In the genomic region with DNA sequence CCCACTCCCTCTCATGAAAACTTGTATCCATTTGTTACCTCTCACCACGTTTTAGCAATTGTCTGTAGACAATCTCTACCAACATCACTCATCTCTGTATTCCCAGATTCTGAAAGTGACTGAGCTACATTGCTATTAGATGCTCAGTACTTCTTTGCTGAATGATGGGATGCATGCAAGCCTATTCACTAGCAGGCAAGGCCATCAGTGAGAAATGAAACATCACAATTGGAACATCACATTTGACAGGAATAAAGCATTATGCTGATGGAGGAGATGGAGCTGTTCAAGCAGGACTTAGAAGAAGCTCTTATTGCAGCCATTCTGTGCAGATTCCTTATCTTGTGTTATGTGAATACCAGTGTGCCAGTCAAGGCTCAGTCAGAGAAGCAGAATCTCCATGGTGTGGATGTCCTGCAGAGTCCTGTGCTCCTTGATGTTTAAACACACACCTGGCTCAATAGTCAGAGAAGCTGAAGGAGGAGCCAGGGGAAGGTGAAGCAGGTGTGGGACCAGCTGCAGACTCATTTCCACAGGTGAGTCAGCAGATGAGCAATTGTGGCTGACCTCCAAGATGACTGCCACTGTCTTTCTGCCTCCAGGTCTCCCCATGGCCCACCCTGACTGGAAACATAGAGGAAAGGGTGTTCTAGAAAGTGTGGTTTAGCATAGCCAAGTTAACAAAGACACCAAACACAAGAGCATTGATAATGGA, we compare ENCODE assay signal across 21 cellular contexts.
"Had no signal": no experiment of that assay in that cellular context is flagged by ENCODE, and none has a peak within 500 bp of the region (broad histone marks: within the 10 kb centered on the region; RNA-seq: fewer than 3 reads in every experiment).

No MANE protein-coding gene starts in this region.

- H3K9me3 ChIP-seq: esophagus squamous epithelium, neutrophil, psoas muscle, right lobe of liver, suprapubic skin, thyroid gland had no signal

- H3K4me3 ChIP-seq: esophagus squamous epithelium, psoas muscle, right lobe of liver, suprapubic skin, thyroid gland had no signal

- H3K27me3 Mint-ChIP-seq: dendritic cell treated with granulocyte-macrophage colony-stimulating factor and Interleukin-4, amounts not matched to agents 40 ng/mL and 50 ng/mL, for 4 days; effector memory CD8-positive, alpha-beta T cell; type B pancreatic cell had no signal

- H3K4me3 Mint-ChIP-seq: dendritic cell treated with granulocyte-macrophage colony-stimulating factor and Interleukin-4, amounts not matched to agents 40 ng/mL and 50 ng/mL, for 4 days; effector memory CD8-positive, alpha-beta T cell; immature natural killer cell; naive thymus-derived CD4-positive, alpha-beta T cell; nephron progenitor cell; stimulated activated effector memory CD8-positive, alpha-beta T cell treated with anti-CD3 and anti-CD28 coated beads, Interleukin-12 subunit alpha, Interleukin-12 subunit beta, amount 100 ng/mL, for 72 hours; type B pancreatic cell had no signal

- H3K36me3 ChIP-seq: esophagus squamous epithelium, neutrophil, right lobe of liver, suprapubic skin, thyroid gland had no signal

- ATAC-seq: effector memory CD8-positive, alpha-beta T cell; left colon; left ventricle myocardium superior; naive thymus-derived CD4-positive, alpha-beta T cell; psoas muscle; right lobe of liver; stimulated activated naive CD8-positive, alpha-beta T cell treated with anti-CD3 and anti-CD28 coated beads, Interleukin-15, Interleukin-2, amounts not matched to agents 100 U/mL and 50 U/mL, for 24 hours had no signal

- H3K36me3 Mint-ChIP-seq: immature natural killer cell; naive thymus-derived CD4-positive, alpha-beta T cell; stimulated activated effector memory CD8-positive, alpha-beta T cell treated with anti-CD3 and anti-CD28 coated beads, Interleukin-12 subunit alpha, Interleukin-12 subunit beta, amount 100 ng/mL, for 72 hours; type B pancreatic cell had no signal

- H3K27ac Mint-ChIP-seq: dendritic cell treated with granulocyte-macrophage colony-stimulating factor and Interleukin-4, amounts not matched to agents 40 ng/mL and 50 ng/mL, for 4 days; effector memory CD8-positive, alpha-beta T cell; immature natural killer cell; naive thymus-derived CD4-positive, alpha-beta T cell; nephron progenitor cell; stimulated activated effector memory CD8-positive, alpha-beta T cell treated with anti-CD3 and anti-CD28 coated beads, Interleukin-12 subunit alpha, Interleukin-12 subunit beta, amount 100 ng/mL, for 72 hours; type B pancreatic cell had no signal

- H3K27ac ChIP-seq: esophagus squamous epithelium, neutrophil, psoas muscle, right lobe of liver, suprapubic skin, thyroid gland had no signal

- H3K27me3 ChIP-seq: esophagus squamous epithelium, neutrophil, right lobe of liver, suprapubic skin, thyroid gland had no signal

- DNase-seq: effector memory CD8-positive, alpha-beta T cell; esophagus squamous epithelium; foreskin fibroblast; immature natural killer cell; kidney; left colon; left ventricle myocardium superior; naive thymus-derived CD4-positive, alpha-beta T cell; nephron progenitor cell; psoas muscle; retina; right lobe of liver; stimulated activated CD4-positive, alpha-beta T cell treated with anti-CD3 and anti-CD28 coated beads, Interleukin-4, amount 100 ng/mL, for 1 hour; stimulated activated CD8-positive, alpha-beta memory T cell treated with anti-CD3 and anti-CD28 coated beads, Interleukin-4, amount 100 ng/mL, for 48 hours; stimulated activated naive CD8-positive, alpha-beta T cell treated with anti-CD3 and anti-CD28 coated beads, Interleukin-15, Interleukin-2, amounts not matched to agents 100 U/mL and 50 U/mL, for 24 hours; thyroid gland had no signal

- H3K4me1 Mint-ChIP-seq: immature natural killer cell; nephron progenitor cell; stimulated activated effector memory CD8-positive, alpha-beta T cell treated with anti-CD3 and anti-CD28 coated beads, Interleukin-12 subunit alpha, Interleukin-12 subunit beta, amount 100 ng/mL, for 72 hours had no signal

- H3K4me1 ChIP-seq: esophagus squamous epithelium, psoas muscle, right lobe of liver, suprapubic skin, thyroid gland had no signal
